ENCODE assay signal across 2 cellular contexts in the genomic region with DNA sequence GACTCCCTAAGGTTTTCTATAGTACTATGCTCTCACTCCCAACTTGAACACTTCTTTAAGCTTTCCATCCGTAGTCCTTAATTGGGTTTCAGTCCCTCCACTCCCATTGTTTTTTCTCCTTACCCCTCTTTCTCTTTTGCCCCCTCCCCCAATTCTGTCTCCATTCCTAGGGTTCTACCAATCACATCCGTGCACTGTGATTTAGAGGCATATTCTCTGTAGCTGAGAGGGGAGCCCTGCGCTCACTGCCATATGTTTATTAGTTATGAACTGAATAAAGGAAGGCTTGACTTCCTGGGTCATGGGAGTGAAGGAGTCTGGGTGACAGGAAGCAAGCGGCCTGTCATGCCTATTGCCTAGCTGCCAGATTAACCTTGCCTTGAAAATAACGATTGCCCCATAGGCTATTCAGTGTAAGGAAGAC.
A peak's percentile ranks its signal among the peaks of the same experiment; 100 is the strongest.
TF ChIP-seq lines count a peak whose summit lies in the region.

No MANE protein-coding gene starts in this region.

TF ChIP-seq in HEK293T, 16 proteins besides CTCF, POLR2A, EP300 and RAD21:
- TF ChIP-seq ELF4 (IDR thresholded peaks at IDR 0.05), result no peak
- TF ChIP-seq, protein P1, sequence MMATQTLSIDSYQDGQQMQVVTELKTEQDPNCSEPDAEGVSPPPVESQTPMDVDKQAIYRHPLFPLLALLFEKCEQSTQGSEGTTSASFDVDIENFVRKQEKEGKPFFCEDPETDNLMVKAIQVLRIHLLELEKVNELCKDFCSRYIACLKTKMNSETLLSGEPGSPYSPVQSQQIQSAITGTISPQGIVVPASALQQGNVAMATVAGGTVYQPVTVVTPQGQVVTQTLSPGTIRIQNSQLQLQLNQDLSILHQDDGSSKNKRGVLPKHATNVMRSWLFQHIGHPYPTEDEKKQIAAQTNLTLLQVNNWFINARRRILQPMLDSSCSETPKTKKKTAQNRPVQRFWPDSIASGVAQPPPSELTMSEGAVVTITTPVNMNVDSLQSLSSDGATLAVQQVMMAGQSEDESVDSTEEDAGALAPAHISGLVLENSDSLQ (IDR thresholded peaks at IDR 0.05), result 0 out of 2 replicates have a peak, but pooled peaks have one; percentile 32

TF ChIP-seq in H1, 55 proteins besides CTCF, POLR2A, EP300 and RAD21:
- TF ChIP-seq CREB1 (IDR thresholded peaks at IDR 0.05) (no peak), SAP30 (IDR thresholded peaks at IDR 0.05; ENCODE audit: insufficient read depth, insufficient replicate concordance, low read length) (peak; percentile 14), JUN (IDR thresholded peaks at IDR 0.05; ENCODE audit: low read depth, low read length) (no peak)
TF ChIP-seq in H1: peak in this region for 1.
